Comparison of ENCODE assay signal across 10 cellular contexts in genomic region chr2:240962371-240963064, GRCh38. TPM values are rescaled to one million over a fixed set of nuclear protein-coding genes. Genes with fewer than 3 reads are reported as not detected.
DNase-seq lines count a peak whose midpoint lies in the region; ATAC-seq, FAIRE-seq and TF ChIP-seq lines count a peak whose summit lies in the region.
"Had no signal": no experiment of that assay in that cellular context is flagged by ENCODE, and none has a peak within 500 bp of the region (broad histone marks: within the 10 kb centered on the region; RNA-seq: fewer than 3 reads in every experiment).

No MANE protein-coding gene starts in this region.

- peaks cover 0 to 36% of the 10 kb centered on the region in 2 experiments; a peak in 2 of 5 replicates for H3K27me3 ChIP-seq in K562 (ENCODE audit: control insufficient read depth in 2 of 2, insufficient read depth in 2 of 2, low read length in 2 of 2)

- no peak for TF ChIP-seq CTCF in K562 (IDR thresholded peaks at IDR 0.05 in 2 of 3, conservative IDR thresholded peaks at IDR 0.05 in 1 of 3; ENCODE audit: insufficient read depth in 2 of 3, low read depth in 1 of 3, low read length in 3 of 3)
- no peak for TF ChIP-seq CTCF in kidney (IDR thresholded peaks at IDR 0.05; ENCODE audit: borderline replicate concordance, extremely low read depth, insufficient read depth)

- FAIRE-seq in K562 (lab: Jason Lieb, UNC) (no peak), kidney (lab: Jason Lieb, UNC) (no peak)

- H3K36me3 ChIP-seq in K562 (ENCODE audit: control insufficient read depth, insufficient read depth, low read length) = no peaks in the 10 kb centered on the region
- H3K36me3 ChIP-seq in kidney (ENCODE audit: control insufficient read depth in 1 of 2, insufficient read depth in 2 of 2, low read length in 2 of 2) = no peaks in the 10 kb centered on the region

- in situ Hi-C loops in K562 (cut with MboI) = no loop called here

- TF ChIP-seq POLR2A in K562 (conservative IDR thresholded peaks at IDR 0.05) = no peak

- DNase-seq in HEK293T (ENCODE audit: extremely low spot score) = peak; percentile 26
- no peak for DNase-seq in K562 (ENCODE audit: extremely low read depth in 1 of 4, low spot score in 3 of 4)
- peak; percentile 95 for DNase-seq in kidney
- peak; percentile 98 for DNase-seq in smooth muscle cell of the brain vasculature (ENCODE audit: low read depth, low spot score)
- DNase-seq in GM19240 (ENCODE audit: insufficient read length, low spot score) = no peak
- no peak for DNase-seq in NCI-H1092 treated with DMSO at 0.1 percent for 48 hours (lab: John Stamatoyannopoulos, UW)
- DNase-seq: NK-92 treated with Interleukin-12 subunit alpha and Interleukin-12 subunit beta, amount 100 ng/mL, for 24 hours had no signal

- H3K9me3 ChIP-seq in K562 (replicated peaks; ENCODE audit: control insufficient read depth, insufficient read depth, low read depth, low read length) (no peaks in the 10 kb centered on the region), kidney (ENCODE audit: control insufficient read depth in 1 of 2, low read length in 2 of 2) (no peaks in the 10 kb centered on the region)

- H3K9ac ChIP-seq in K562 (ENCODE audit: insufficient read depth in 1 of 2, low read depth in 2 of 2, low read length in 2 of 2) (no peak overlapping the region), kidney (ENCODE audit: low read length in 2 of 2) (no peak overlapping the region)

- WGBS in K562 (ENCODE audit: insufficient coverage, low coverage, missing lambda C conversion rate) = 8% methylated on average over 21 of the region's 27 CpGs

- H3K27ac ChIP-seq in K562 (ENCODE audit: extremely low read depth, low read depth, low read length) = no peak overlapping the region
- H3K27ac ChIP-seq in kidney (ENCODE audit: low read depth in 2 of 2, low read length in 2 of 2) = peak overlapping the region; percentile 43 to 60

- H3K4me3 ChIP-seq in K562 (no peak overlapping the region), kidney (ENCODE audit: low read length in 2 of 2) (no peak overlapping the region)

- no peaks in the 10 kb centered on the region for H3K9me1 ChIP-seq in K562 (ENCODE audit: control insufficient read depth, insufficient read depth, low read length)

- H3K4me1 ChIP-seq in K562 (replicated peaks in 1 of 2; ENCODE audit: control insufficient read depth in 2 of 2, insufficient read depth in 2 of 2, low read length in 2 of 2) (peaks cover 0 to 13% of the 10 kb centered on the region in 2 experiments; a peak in 1 of 5 replicates), kidney (ENCODE audit: control insufficient read depth in 1 of 2, insufficient read depth in 1 of 2, low read depth in 1 of 2, low read length in 2 of 2) (peaks cover 7 to 30% of the 10 kb centered on the region in 2 donors)

- CTCF ChIA-PET in HEK293T (lab: Yijun Ruan, JAX) (no interaction called here), K562 (lab: Yijun Ruan, JAX; ENCODE audit: low intra/inter-chr PET ratio) (no interaction called here)

- no peak for TF ChIP-seq RAD21 in K562 (CRISPR knock-in tag; conservative IDR thresholded peaks at IDR 0.05 in 1 of 2, IDR thresholded peaks at IDR 0.05 in 1 of 2)

- POLR2A ChIA-PET in HEK293T (lab: Yijun Ruan, JAX) (no interaction called here), K562 (lab: Yijun Ruan, JAX) (interaction anchor here (0.6 kb wide), 1 partner anchor 40 kb away, joined by 3 read pairs; no protein-coding TSS in a partner anchor)

- H3K4me2 ChIP-seq in K562 (ENCODE audit: insufficient read depth, low read length) = no peak overlapping the region

- intact Hi-C loops in K562 (cut with micrococcal nuclease) = no loop called here
- intact Hi-C loops in kidney (cut with DNase I) = no loop called here

- H2AFZ ChIP-seq in K562 (ENCODE audit: low read depth, low read length) = no peak overlapping the region

- no peaks in the 10 kb centered on the region for H3K79me2 ChIP-seq in K562 (ENCODE audit: control insufficient read depth, insufficient read depth, low read length)

- TF ChIP-seq EP300 in K562 (IDR thresholded peaks at IDR 0.05; ENCODE audit: low read length) = no peak

- ATAC-seq in K562 = no peak
- ATAC-seq in GM21423 (IDR thresholded peaks at IDR 0.05; ENCODE audit: unreplicated experiment) = no peak
- no peak for ATAC-seq in GM19351 (IDR thresholded peaks at IDR 0.05; ENCODE audit: unreplicated experiment)

- BruUV-seq in K562 (replicated peaks; lab: Mats Ljungman, UMichigan) = no TSS peak

- H4K20me1 ChIP-seq in K562 (replicated peaks; ENCODE audit: control insufficient read depth, insufficient read depth, low read length) = no peaks in the 10 kb centered on the region

TF ChIP-seq in HEK293T, 16 proteins besides CTCF, POLR2A, EP300 and RAD21 (continues in another document):
- TF ChIP-seq FOXA1 (IDR thresholded peaks at IDR 0.05) = no peak
- no peak for TF ChIP-seq TARDBP (IDR thresholded peaks at IDR 0.05)
- no peak for TF ChIP-seq PKNOX1 (IDR thresholded peaks at IDR 0.05)
- TF ChIP-seq SP1 (IDR thresholded peaks at IDR 0.05) = no peak
- no peak for TF ChIP-seq BHLHE40 (IDR thresholded peaks at IDR 0.05; ENCODE audit: borderline replicate concordance)
- TF ChIP-seq LEF1 (IDR thresholded peaks at IDR 0.05; ENCODE audit: borderline replicate concordance) = no peak
- TF ChIP-seq L3MBTL2 (conservative IDR thresholded peaks at IDR 0.05) = no peak; the same call in 1 of the 2 replicates

TF ChIP-seq in K562, 482 proteins besides CTCF, POLR2A, EP300 and RAD21:
- 0 out of 2 replicates have a peak, but pooled peaks have one; percentile 30 for TF ChIP-seq C11orf30 (IDR thresholded peaks at IDR 0.05; ENCODE audit: low read depth)
- TF ChIP-seq ZNF431 (CRISPR knock-in tag; IDR thresholded peaks at IDR 0.05) = no peak
- no peak for TF ChIP-seq ZBTB1 (CRISPR knock-in tag; IDR thresholded peaks at IDR 0.05; ENCODE audit: borderline replicate concordance, low read depth)
- no peak for TF ChIP-seq ZNF644 (tag; IDR thresholded peaks at IDR 0.05; ENCODE audit: low read depth)
- peak; percentile 39; the same call in 1 of the 2 replicates for TF ChIP-seq ZNF316 (IDR thresholded peaks at IDR 0.05)
- 0 out of 2 replicates have a peak, but pooled peaks have one; percentile 26 for TF ChIP-seq MAFG (tag; conservative IDR thresholded peaks at IDR 0.05)
- TF ChIP-seq ZNF165 (CRISPR knock-in tag; IDR thresholded peaks at IDR 0.05; ENCODE audit: borderline replicate concordance) = no peak
- TF ChIP-seq MAFF (IDR thresholded peaks at IDR 0.05; ENCODE audit: low read length) = peak; percentile 12; the same call in 1 of the 2 replicates
- no peak for TF ChIP-seq RBM14 (IDR thresholded peaks at IDR 0.05; ENCODE audit: borderline replicate concordance, insufficient read depth, low read depth, low read length)
- peak; percentile 28; the same call in 1 of the 2 replicates for TF ChIP-seq MAFK (IDR thresholded peaks at IDR 0.05; ENCODE audit: low read length)
- no peak for TF ChIP-seq ZNF561 (CRISPR knock-in tag; conservative IDR thresholded peaks at IDR 0.05)

RNA-seq across cellular contexts. Expression of gene SNED1, which starts 35.9 kb away (rescaled TPM):
- total RNA-seq in K562 (2011; cell fraction: chromatin; rRNA removed; ENCODE audit: low replicate concordance) = not detected in 2 replicates
- total RNA-seq in K562 (2011; cell fraction: nucleolus; rRNA removed) = not detected in 2 replicates
- not detected in 2 replicates for total RNA-seq in K562 (2011; cell fraction: nucleoplasm; rRNA removed)
- total RNA-seq in K562 (2014; rRNA removed) (not detected in 2 replicates), K562 (2014; rRNA removed; fragmentation: Illumina TruSeq; extraction: Trizol) (not detected in 2 replicates), K562 (2015; rRNA removed; fragmentation: Illumina TruSeq; extraction: Trizol) (not detected in 2 replicates), K562 (2021) (0.02 and 0.07 TPM in 2 replicates), kidney (42.1 TPM)
- polyA plus RNA-seq in K562 (2011; rRNA removed) (0.06 TPM in 1 of 2 replicates, not detected in the other), K562 (2014; fragmentation: Illumina TruSeq; extraction: Trizol) (not detected in 2 replicates), K562 (2014; fragmentation: Nextera tagmentation; extraction: Ambion mirVana) (under 1 TPM; 0.03 to 0.04 TPM), K562 (2014; rRNA removed) (0.03 TPM in 1 of 2 replicates, not detected in the other), kidney (ENCODE audit: insufficient read depth, low read depth, low replicate concordance) (3.0 TPM)
- polyA plus RNA-seq in K562 (2011; cell fraction: cytosol; rRNA removed) = not detected in 2 replicates
- polyA plus RNA-seq in K562 (2011; cell fraction: nucleus; rRNA removed) = 0.01 TPM in 1 of 2 replicates, not detected in the other
- 0.12 and 0.17 TPM in 2 replicates for polyA plus RNA-seq in K562 (2012)
- not detected in 2 replicates for polyA minus RNA-seq in K562 (2011; rRNA and poly(A)+ RNA removed)
- polyA minus RNA-seq in K562 (2011; cell fraction: cytosol; rRNA and poly(A)+ RNA removed) = not detected in 2 replicates
- not detected in 2 replicates for polyA minus RNA-seq in K562 (2011; cell fraction: nucleus; rRNA and poly(A)+ RNA removed)

RNA-seq across cellular contexts. Expression of gene CROCC2, which starts 56.4 kb away (rescaled TPM):
- total RNA-seq in K562 (2011; cell fraction: chromatin; rRNA removed; ENCODE audit: low replicate concordance) = not detected in 2 replicates
- total RNA-seq in K562 (2011; cell fraction: nucleolus; rRNA removed) = not detected in 2 replicates
- total RNA-seq in K562 (2011; cell fraction: nucleoplasm; rRNA removed) = not detected in 2 replicates
- not detected in 2 replicates for total RNA-seq in K562 (2014; rRNA removed)
- total RNA-seq in K562 (2014; rRNA removed; fragmentation: Illumina TruSeq; extraction: Trizol) = not detected in 2 replicates
- not detected in 2 replicates for total RNA-seq in K562 (2015; rRNA removed; fragmentation: Illumina TruSeq; extraction: Trizol)
- not detected in 2 replicates for total RNA-seq in K562 (2021)
- not detected in 2 replicates for polyA plus RNA-seq in K562 (2011; rRNA removed)
- polyA plus RNA-seq in K562 (2011; cell fraction: cytosol; rRNA removed) = not detected in 2 replicates
- not detected in 2 replicates for polyA plus RNA-seq in K562 (2011; cell fraction: nucleus; rRNA removed)
- not detected in 2 replicates for polyA plus RNA-seq in K562 (2012)
- not detected in 2 replicates for polyA plus RNA-seq in K562 (2014; fragmentation: Illumina TruSeq; extraction: Trizol)
- not detected for polyA plus RNA-seq in K562 (2014; fragmentation: Nextera tagmentation; extraction: Ambion mirVana)
- polyA plus RNA-seq in K562 (2014; rRNA removed) = not detected in 2 replicates
- not detected in 2 replicates for polyA minus RNA-seq in K562 (2011; rRNA and poly(A)+ RNA removed)
- not detected in 2 replicates for polyA minus RNA-seq in K562 (2011; cell fraction: cytosol; rRNA and poly(A)+ RNA removed)
- polyA minus RNA-seq in K562 (2011; cell fraction: nucleus; rRNA and poly(A)+ RNA removed) = not detected in 2 replicates
- 0.13 TPM for total RNA-seq in kidney
- polyA plus RNA-seq in kidney (ENCODE audit: insufficient read depth, low read depth, low replicate concordance) = not detected
- total RNA-seq: activated CD8-positive, alpha-beta memory T cell treated with anti-CD3 and anti-CD28 coated beads for 36 hours had no signal

Comparison
In these comparisons a context has a peak if more than half of its experiments do, and no peak if none do; other contexts are left out.
1. DNase-seq: peak in HEK293T (single experiment), kidney (single experiment) and smooth muscle cell of the brain vasculature (single experiment); none in K562 (0 of 4), GM19240 (single experiment) and NCI-H1092 treated with DMSO at 0.1 percent for 48 hours (single experiment).
2. RNA of gene SNED1, which starts 35.9 kb away (total RNA-seq): 42.1 TPM in kidney (single experiment); 0.02 to 0.07 TPM in K562; every median in the first group is over 10 times any median in the second.